22 cellular contexts compared by ENCODE assay signal in genomic region chr2:113750385-113750784, GRCh38.
"Had no signal": no experiment of that assay in that cellular context is flagged by ENCODE, and none has a peak within 500 bp of the region (broad histone marks: within the 10 kb centered on the region; RNA-seq: fewer than 3 reads in every experiment).

No MANE protein-coding gene starts in this region.

- H3K9me3 Mint-ChIP-seq: activated CD4-positive, alpha-beta T cell treated with anti-CD3 and anti-CD28 coated beads, Interleukin-2, amount 10 ng/mL, durations not matched to agents 7 days and 5 days; activated naive CD8-positive, alpha-beta T cell treated with anti-CD3 and anti-CD28 coated beads, Interleukin-2, amount 10 ng/mL, durations not matched to agents 7 days and 5 days; mesothelial cell of epicardium; naive B cell; stimulated activated effector memory CD8-positive, alpha-beta T cell treated with anti-CD3 and anti-CD28 coated beads, Interleukin-12 subunit alpha, Interleukin-12 subunit beta, amount 100 ng/mL, for 72 hours had no signal

- H3K4me3 Mint-ChIP-seq: activated CD4-positive, alpha-beta T cell treated with anti-CD3 and anti-CD28 coated beads, Interleukin-2, amount 10 ng/mL, durations not matched to agents 7 days and 5 days; activated naive CD8-positive, alpha-beta T cell treated with anti-CD3 and anti-CD28 coated beads, Interleukin-2, amount 10 ng/mL, durations not matched to agents 7 days and 5 days; mesothelial cell of epicardium; stimulated activated effector memory CD8-positive, alpha-beta T cell treated with anti-CD3 and anti-CD28 coated beads, Interleukin-12 subunit alpha, Interleukin-12 subunit beta, amount 100 ng/mL, for 72 hours had no signal

- H3K27me3 Mint-ChIP-seq: activated CD4-positive, alpha-beta T cell treated with anti-CD3 and anti-CD28 coated beads, Interleukin-2, amount 10 ng/mL, durations not matched to agents 7 days and 5 days; activated naive CD8-positive, alpha-beta T cell treated with anti-CD3 and anti-CD28 coated beads, Interleukin-2, amount 10 ng/mL, durations not matched to agents 7 days and 5 days; naive B cell had no signal

- DNase-seq: activated CD4-positive, alpha-beta T cell treated with anti-CD3 and anti-CD28 coated beads, Interleukin-2, amount 10 ng/mL, durations not matched to agents 7 days and 5 days; activated naive CD4-positive, alpha-beta T cell; activated naive CD8-positive, alpha-beta T cell treated with anti-CD3 and anti-CD28 coated beads, Interleukin-2, amount 10 ng/mL, durations not matched to agents 7 days and 5 days; activated T-cell treated with anti-CD3 and anti-CD28 coated beads for 4 hours; central memory CD4-positive, alpha-beta T cell; dermis blood vessel endothelial cell; effector CD4-positive, alpha-beta T cell; esophagus squamous epithelium; foreskin melanocyte; heart right ventricle; naive B cell; nucleus accumbens; pancreas; psoas muscle; sigmoid colon; small intestine; stimulated activated CD4-positive, alpha-beta T cell treated with anti-CD3 and anti-CD28 coated beads, Interleukin-4, amount 100 ng/mL, for 24 hours; testis; transverse colon had no signal

- H3K4me1 ChIP-seq: breast epithelium had no signal

- H3K36me3 ChIP-seq: breast epithelium had no signal

- H3K9me3 ChIP-seq: breast epithelium, esophagus squamous epithelium, heart right ventricle, pancreas, psoas muscle, sigmoid colon, testis, transverse colon had no signal

- H3K4me3 ChIP-seq: breast epithelium, esophagus squamous epithelium, heart right ventricle, pancreas, psoas muscle, sigmoid colon, testis, transverse colon had no signal

- ATAC-seq: heart right ventricle; pancreas; psoas muscle; stimulated activated effector memory CD8-positive, alpha-beta T cell treated with anti-CD3 and anti-CD28 coated beads, Interleukin-12 subunit alpha, Interleukin-12 subunit beta, amount 100 ng/mL, for 72 hours had no signal

- H3K27me3 ChIP-seq: breast epithelium, esophagus squamous epithelium, heart right ventricle, pancreas, sigmoid colon, testis, transverse colon had no signal

- H3K27ac Mint-ChIP-seq: activated CD4-positive, alpha-beta T cell treated with anti-CD3 and anti-CD28 coated beads, Interleukin-2, amount 10 ng/mL, durations not matched to agents 7 days and 5 days; activated naive CD8-positive, alpha-beta T cell treated with anti-CD3 and anti-CD28 coated beads, Interleukin-2, amount 10 ng/mL, durations not matched to agents 7 days and 5 days; mesothelial cell of epicardium; naive B cell; stimulated activated effector memory CD8-positive, alpha-beta T cell treated with anti-CD3 and anti-CD28 coated beads, Interleukin-12 subunit alpha, Interleukin-12 subunit beta, amount 100 ng/mL, for 72 hours had no signal
